Comparison of ENCODE assay signal across 10 cellular contexts in genomic region chr12:62207248-62207647, GRCh38.
"Had no signal": no experiment of that assay in that cellular context is flagged by ENCODE, and none has a peak within 500 bp of the region (broad histone marks: within the 10 kb centered on the region; RNA-seq: fewer than 3 reads in every experiment).

No MANE protein-coding gene starts in this region.

- H3K4me2 ChIP-seq: GM23338 had no signal

- H3K9me3 ChIP-seq: HAP-1 had no signal

- FAIRE-seq: H1 had no signal

- H2AFZ ChIP-seq: GM23248, GM23338 had no signal

- H3K4me3 ChIP-seq: GM23248, GM23338, HAP-1 had no signal

- DNase-seq: GM23248, GOT3, H7, H9, HCEC 1CT, HFFc6 had no signal

- H3K36me3 ChIP-seq: HAP-1 had no signal

- ATAC-seq: GM23338, HCT116 had no signal

- H3K9ac ChIP-seq: GM23248 had no signal

- H3K27ac ChIP-seq: GM23248 had no signal

- H3K4me1 ChIP-seq: HAP-1 had no signal
